In genomic region chr16:2686912-2687507, GRCh38 we compare ENCODE assay signal across 8 cellular contexts. TPM values are rescaled to one million over a fixed set of nuclear protein-coding genes. Genes with fewer than 3 reads are reported as not detected.
DNase-seq lines count a peak whose midpoint lies in the region; ATAC-seq and TF ChIP-seq lines count a peak whose summit lies in the region.

No MANE protein-coding gene starts in this region.

- no peaks in the 10 kb centered on the region for H3K36me3 ChIP-seq in CD4-positive, alpha-beta memory T cell (ENCODE audit: insufficient read depth, low read length)

- no peaks in the 10 kb centered on the region for H3K9me3 Mint-ChIP-seq in CD4-positive, alpha-beta memory T cell

- peaks cover 2 to 5% of the 10 kb centered on the region in 2 donors for H3K36me3 Mint-ChIP-seq in CD4-positive, alpha-beta memory T cell

- CTCF ChIA-PET in CD4-positive, alpha-beta memory T cell (lab: Charles Lee; ENCODE audit: partially characterized antibody) = no interaction called here

- H3K27me3 Mint-ChIP-seq in CD4-positive, alpha-beta memory T cell = no peaks in the 10 kb centered on the region

- H3K4me3 Mint-ChIP-seq in CD4-positive, alpha-beta memory T cell = peak overlapping the region; percentile 13 to 77 (median 62)

- TF ChIP-seq POLR2A in erythroblast (IDR thresholded peaks at IDR 0.05; ENCODE audit: low read length) = no peak

- no peak overlapping the region for H3K27ac ChIP-seq in CD4-positive, alpha-beta memory T cell (ENCODE audit: low read depth, low read length)

- H3K4me1 Mint-ChIP-seq in CD4-positive, alpha-beta memory T cell = peaks cover 14 to 36% (median 26%) of the 10 kb centered on the region in 4 donors

- intact Hi-C loops in CD4-positive, alpha-beta memory T cell (cut with micrococcal nuclease) = no loop called here

- H3K4me1 ChIP-seq in CD4-positive, alpha-beta memory T cell (ENCODE audit: insufficient read depth, low read length) = peaks cover 27% of the 10 kb centered on the region

- ATAC-seq in GM19452 (IDR thresholded peaks at IDR 0.05; ENCODE audit: unreplicated experiment) = peak; percentile 43

- no peaks in the 10 kb centered on the region for H3K9me3 ChIP-seq in CD4-positive, alpha-beta memory T cell (ENCODE audit: control insufficient read depth in 1 of 2, low read length in 2 of 2)

- POLR2A ChIA-PET in CD4-positive, alpha-beta memory T cell (lab: Charles Lee; ENCODE audit: partially characterized antibody) = no interaction called here

- H3K27me3 ChIP-seq in CD4-positive, alpha-beta memory T cell (ENCODE audit: insufficient read depth, low read length) = no peaks in the 10 kb centered on the region

- peak overlapping the region; percentile 79 to 91 (median 85) for H3K27ac Mint-ChIP-seq in CD4-positive, alpha-beta memory T cell

- no peak for DNase-seq in CD4-positive, alpha-beta memory T cell
- peak; percentile 64 to 85 for DNase-seq in NOMO-1 (lab: John Stamatoyannopoulos, UW; ENCODE audit: unreplicated experiment in 2 of 2)
- DNase-seq in erythroblast (lab: John Stamatoyannopoulos, UW) = peak; percentile 41 to 45
- DNase-seq in AG08396 (ENCODE audit: low spot score) = no peak
- DNase-seq in cerebellar nuclear complex (lab: John Stamatoyannopoulos, UW) = no peak
- DNase-seq in NCI-H2029 (lab: John Stamatoyannopoulos, UW) = no peak
- no peak for DNase-seq in DMS79 treated with DMSO at 0.1 percent for 48 hours (lab: John Stamatoyannopoulos, UW)

- H3K4me3 ChIP-seq in CD4-positive, alpha-beta memory T cell (ENCODE audit: low read length in 2 of 2) = no peak overlapping the region

RNA-seq across cellular contexts. Expression of gene KCTD5, which starts 4.7 kb away (rescaled TPM):
- total RNA-seq in CD4-positive, alpha-beta memory T cell = 10 to 100 TPM; 26.7 to 27.1 TPM
- polyA plus RNA-seq in CD4-positive, alpha-beta memory T cell = 10 to 100 TPM; 19.6 to 22.5 TPM

RNA-seq across cellular contexts. Expression of gene PRSS27, which starts 33.0 kb away (rescaled TPM):
- total RNA-seq in CD4-positive, alpha-beta memory T cell = under 1 TPM; 0.61 to 0.96 TPM
- not detected for polyA plus RNA-seq in CD4-positive, alpha-beta memory T cell

Comparison
In these comparisons a context has a peak if more than half of its experiments do, and no peak if none do; other contexts are left out.
1. DNase-seq: peak in NOMO-1 (2 of 2) and erythroblast (2 of 2); none in CD4-positive, alpha-beta memory T cell (0 of 5), AG08396 (single experiment), cerebellar nuclear complex (0 of 2), NCI-H2029 (single experiment) and DMS79 treated with DMSO at 0.1 percent for 48 hours (single experiment).